8 cellular contexts compared by ENCODE assay signal in the genomic region with DNA sequence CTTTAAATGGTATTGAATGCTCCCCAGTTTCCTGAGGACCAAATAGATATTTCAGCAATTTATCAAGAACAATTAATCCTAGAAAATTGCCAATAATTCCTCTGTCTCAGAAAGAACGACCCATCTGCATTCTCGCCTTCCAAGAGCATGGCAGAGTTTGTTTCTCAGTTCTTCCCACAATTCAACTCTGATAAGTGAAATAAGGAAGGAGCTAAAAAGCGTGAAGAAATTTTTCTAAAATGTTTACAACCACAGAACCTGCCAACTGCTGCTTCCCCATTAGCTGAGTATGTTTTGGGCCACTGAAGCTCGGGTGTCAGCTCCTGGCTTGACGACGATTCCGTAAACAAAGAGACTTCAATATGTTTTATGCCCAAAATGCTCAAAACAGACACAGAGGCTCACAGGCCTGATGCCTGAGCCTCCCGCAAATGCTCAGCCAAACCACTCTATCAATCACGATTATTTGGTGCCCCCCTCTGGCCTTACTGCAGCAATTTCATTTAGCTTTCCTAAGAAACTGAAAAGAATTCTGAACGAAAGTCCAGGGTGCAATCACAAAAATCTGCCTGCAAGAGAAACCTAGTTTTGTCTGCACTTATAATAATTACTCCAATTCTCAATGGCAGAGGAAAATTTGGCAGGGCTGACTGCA.
DNase-seq lines count a peak whose midpoint lies in the region; TF ChIP-seq lines count a peak whose summit lies in the region.

No MANE protein-coding gene starts in this region.

- WGBS in stomach, 5 donors: 18 to 30% (median 24%) methylated on average over 10 of the region's 10 CpGs

- H3K27ac ChIP-seq in brain microvascular endothelial cell (no peak overlapping the region), stomach (no peak overlapping the region)

- DNase-seq in CD1c-positive myeloid dendritic cell (ENCODE audit: extremely low spot score): peak; percentile 6
- peak; percentile 68 for DNase-seq in H4 (ENCODE audit: low spot score)
- DNase-seq in NCI-H69 (lab: John Stamatoyannopoulos, UW): peak; percentile 67
- DNase-seq in brain microvascular endothelial cell: peak; percentile 65
- DNase-seq in kidney epithelial cell (ENCODE audit: low read depth): peak; percentile 18
- DNase-seq in stomach: no peak
- no peak for DNase-seq in NCI-H2107 treated with DMSO at 0.1 percent for 48 hours (lab: John Stamatoyannopoulos, UW; ENCODE audit: unreplicated experiment)
- no peak for DNase-seq in GM19238 (ENCODE audit: insufficient read length, low spot score)

- peak; percentile 79 for TF ChIP-seq CTCF in brain microvascular endothelial cell (IDR thresholded peaks at IDR 0.05; ENCODE audit: low read depth, low read length, missing control alignments)
- peak; percentile 54 for TF ChIP-seq CTCF in kidney epithelial cell (IDR thresholded peaks at IDR 0.05; ENCODE audit: insufficient read depth, low read length, poor library complexity, severe bottlenecking)
- peak in 2 of 7 experiments; percentile 13 to 24 for TF ChIP-seq CTCF in stomach (IDR thresholded peaks at IDR 0.05)

- H3K27me3 ChIP-seq in brain microvascular endothelial cell (replicated peaks) (no peaks in the 10 kb centered on the region), kidney epithelial cell (ENCODE audit: control insufficient read depth, insufficient read depth, low read length) (no peaks in the 10 kb centered on the region), stomach (no peaks in the 10 kb centered on the region)

- H3K9me3 ChIP-seq in stomach: no peaks in the 10 kb centered on the region

- TF ChIP-seq POLR2A in stomach (IDR thresholded peaks at IDR 0.05): no peak

- H3K4me3 ChIP-seq in brain microvascular endothelial cell (ENCODE audit: low read depth, low read length) (no peak overlapping the region), kidney epithelial cell (ENCODE audit: low read depth, low read length) (no peak overlapping the region), stomach (no peak overlapping the region)

- H3K36me3 ChIP-seq in brain microvascular endothelial cell (replicated peaks) (no peaks in the 10 kb centered on the region), kidney epithelial cell (ENCODE audit: control insufficient read depth, insufficient read depth, low read length) (no peaks in the 10 kb centered on the region), stomach (no peaks in the 10 kb centered on the region)

- TF ChIP-seq EP300 in stomach (IDR thresholded peaks at IDR 0.05): no peak

- peaks cover 0 to 12% (median 5%) of the 10 kb centered on the region in 4 donors for H3K4me1 ChIP-seq in stomach

- in situ Hi-C loops in brain microvascular endothelial cell (cut with HindIII; ENCODE audit: low pct_ligation_motif_present, low sequenced_read_pairs): no loop called here

- intact Hi-C loops in stomach (cut with DNase I; ENCODE audit: low total_unique reads): no loop called here

Comparison
In these comparisons a context has a peak if more than half of its experiments do, and no peak if none do; other contexts are left out.
1. DNase-seq: peak in CD1c-positive myeloid dendritic cell (single experiment), H4 (single experiment), NCI-H69 (single experiment), brain microvascular endothelial cell (single experiment) and kidney epithelial cell (single experiment); none in stomach (single experiment), NCI-H2107 treated with DMSO at 0.1 percent for 48 hours (single experiment) and GM19238 (single experiment).